In the genomic region with DNA sequence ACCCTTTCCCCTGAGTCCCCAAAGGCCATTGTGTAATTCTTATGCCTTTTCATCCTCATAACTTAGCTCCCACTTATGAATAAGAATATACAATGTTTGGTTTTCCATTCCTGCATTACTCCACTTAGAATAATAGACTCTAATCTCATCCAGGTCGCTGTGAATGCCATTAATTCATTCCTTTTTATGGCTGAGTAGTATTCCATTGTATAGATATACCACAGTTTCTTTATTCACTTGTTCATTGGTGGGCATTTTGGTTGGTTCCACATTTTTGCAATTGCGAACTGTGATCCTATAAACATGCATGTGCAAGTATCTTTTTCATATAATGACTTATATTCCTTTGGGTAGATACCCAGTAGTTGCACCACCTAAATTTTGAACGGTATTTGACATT, we compare ENCODE assay signal across 3 cellular contexts.
"Had no signal": no experiment of that assay in that cellular context is flagged by ENCODE, and none has a peak within 500 bp of the region (broad histone marks: within the 10 kb centered on the region; RNA-seq: fewer than 3 reads in every experiment).

No MANE protein-coding gene starts in this region.

- DNase-seq: GDM1, GF-D8 had no signal

- ATAC-seq: GM12878 had no signal

- H3K4me3 ChIP-seq: GM12878 had no signal
